ENCODE assay signal across 8 cellular contexts in genomic region chr11:14270690-14271542, GRCh38.
DNase-seq lines count a peak whose midpoint lies in the region; ATAC-seq and TF ChIP-seq lines count a peak whose summit lies in the region.

No MANE protein-coding gene starts in this region.

- H3K27me3 ChIP-seq in brain microvascular endothelial cell (replicated peaks): no peaks in the 10 kb centered on the region

- no peak overlapping the region for H3K4me3 ChIP-seq in brain microvascular endothelial cell (ENCODE audit: low read depth, low read length)

- in situ Hi-C loops in brain microvascular endothelial cell (cut with HindIII; ENCODE audit: low pct_ligation_motif_present, low sequenced_read_pairs): no loop called here

- H3K36me3 ChIP-seq in brain microvascular endothelial cell (replicated peaks): peaks cover 2% of the 10 kb centered on the region

- DNase-seq in GM10266 (ENCODE audit: extremely low spot score): peak; percentile 71
- DNase-seq in central memory CD4-positive, alpha-beta T cell: peak; percentile 17
- no peak for DNase-seq in osteocyte (ENCODE audit: extremely low spot score, unreplicated experiment)
- DNase-seq in NCI-H2081 (lab: John Stamatoyannopoulos, UW): no peak
- no peak for DNase-seq in NCI-H2227 (lab: John Stamatoyannopoulos, UW; ENCODE audit: unreplicated experiment)
- DNase-seq in brain microvascular endothelial cell: no peak

- ATAC-seq in GM21390 (IDR thresholded peaks at IDR 0.05; ENCODE audit: unreplicated experiment): peak; percentile 63
- ATAC-seq in HG03571 (IDR thresholded peaks at IDR 0.05; ENCODE audit: unreplicated experiment): peak; percentile 72

- peaks cover 32% of the 10 kb centered on the region for H3K36me3 Mint-ChIP-seq in osteocyte (ENCODE audit: unreplicated experiment)

- TF ChIP-seq CTCF in GM10266 (IDR thresholded peaks at IDR 0.05; ENCODE audit: control insufficient read depth, insufficient read depth, low read depth, missing control alignments): no peak
- TF ChIP-seq CTCF in osteocyte (IDR thresholded peaks at IDR 0.05): no peak
- TF ChIP-seq CTCF in brain microvascular endothelial cell (IDR thresholded peaks at IDR 0.05; ENCODE audit: low read depth, low read length, missing control alignments): no peak

- no peaks in the 10 kb centered on the region for H3K27me3 Mint-ChIP-seq in osteocyte (ENCODE audit: unreplicated experiment)

- H3K4me3 Mint-ChIP-seq in osteocyte (ENCODE audit: unreplicated experiment): no peak overlapping the region

- H3K27ac Mint-ChIP-seq in osteocyte (ENCODE audit: unreplicated experiment): no peak overlapping the region

- no peaks in the 10 kb centered on the region for H3K9me3 Mint-ChIP-seq in osteocyte (ENCODE audit: unreplicated experiment)

- peaks cover 30% of the 10 kb centered on the region for H3K4me1 Mint-ChIP-seq in osteocyte (ENCODE audit: unreplicated experiment)

- no peak overlapping the region for H3K27ac ChIP-seq in brain microvascular endothelial cell

Comparison
In these comparisons a context has a peak if more than half of its experiments do, and no peak if none do; other contexts are left out.
1. DNase-seq: peak in GM10266 (single experiment) and central memory CD4-positive, alpha-beta T cell (single experiment); none in osteocyte (single experiment), NCI-H2081 (0 of 2), NCI-H2227 (single experiment) and brain microvascular endothelial cell (single experiment).